ENCODE assay signal across 10 cellular contexts in the genomic region with DNA sequence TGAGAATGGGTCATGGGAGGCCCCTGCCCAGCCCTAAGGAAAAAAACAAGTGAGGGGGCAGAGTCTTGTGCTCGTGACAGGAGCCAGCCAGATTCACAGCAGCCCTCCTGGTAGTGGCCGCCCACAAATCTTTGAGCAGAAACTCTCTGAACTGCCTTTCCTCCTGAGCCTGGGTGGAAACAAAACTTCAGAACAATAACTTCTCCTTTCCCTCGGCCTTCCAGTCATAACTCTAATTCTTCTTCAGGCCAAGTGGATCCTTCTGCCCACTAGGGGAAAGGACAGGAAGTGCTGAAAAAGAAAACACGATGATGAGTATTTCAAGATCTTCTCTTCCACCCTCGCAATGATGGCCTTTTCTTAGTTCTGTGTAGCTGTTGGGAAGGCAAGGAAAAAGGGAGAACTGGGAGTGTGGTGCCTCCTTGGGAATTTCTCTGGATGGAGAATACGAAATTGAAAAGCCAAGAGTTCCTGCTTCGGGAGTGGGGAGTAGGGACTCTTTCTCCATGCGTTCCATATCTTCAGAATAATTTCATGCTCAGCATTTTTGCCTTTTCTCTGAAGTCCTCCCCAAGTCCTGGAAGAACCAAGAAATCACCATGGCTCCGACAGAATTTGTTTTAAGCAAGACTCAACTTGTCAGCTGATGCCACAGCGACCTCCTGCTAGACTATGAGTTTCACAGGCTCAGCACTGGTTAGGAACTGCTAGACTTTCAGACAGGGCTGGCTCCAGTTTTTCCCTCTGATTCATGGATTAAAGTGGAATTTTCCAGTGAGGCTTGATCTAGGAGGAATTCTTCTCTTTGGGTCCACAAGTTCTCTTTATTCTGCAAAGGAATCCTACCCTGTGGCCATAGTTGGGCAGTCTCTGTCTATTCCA.
DNase-seq lines count a peak whose midpoint lies in the region; ATAC-seq lines count a peak whose summit lies in the region.
"Had no signal": no experiment of that assay in that cellular context is flagged by ENCODE, and none has a peak within 500 bp of the region (broad histone marks: within the 10 kb centered on the region; RNA-seq: fewer than 3 reads in every experiment).

No MANE protein-coding gene starts in this region.

- H3K9me3 Mint-ChIP-seq in stimulated activated memory B cell treated with anti-CD40 and anti-IgM and Interleukin-4, amounts not matched to agents 10 μg/mL and 1 μg/mL and 100 μg/mL, for 72 hours, result peaks cover 1% of the 10 kb centered on the region
- H3K9me3 Mint-ChIP-seq in activated naive CD8-positive, alpha-beta T cell treated with anti-CD3 and anti-CD28 coated beads, Interleukin-2, amount 50 U/mL, for 24 hours, result peaks cover 2% of the 10 kb centered on the region

- H3K4me1 Mint-ChIP-seq in stimulated activated memory B cell treated with anti-CD40 and anti-IgM and Interleukin-4, amounts not matched to agents 10 μg/mL and 1 μg/mL and 100 μg/mL, for 72 hours, result peaks cover 11% of the 10 kb centered on the region
- peaks cover 6% of the 10 kb centered on the region for H3K4me1 Mint-ChIP-seq in activated naive CD8-positive, alpha-beta T cell treated with anti-CD3 and anti-CD28 coated beads, Interleukin-2, amount 50 U/mL, for 24 hours

- H3K27ac Mint-ChIP-seq in stimulated activated memory B cell treated with anti-CD40 and anti-IgM and Interleukin-4, amounts not matched to agents 10 μg/mL and 1 μg/mL and 100 μg/mL, for 72 hours, result peak overlapping the region; percentile 64
- no peak overlapping the region for H3K27ac Mint-ChIP-seq in activated naive CD8-positive, alpha-beta T cell treated with anti-CD3 and anti-CD28 coated beads, Interleukin-2, amount 50 U/mL, for 24 hours
- H3K27ac Mint-ChIP-seq: activated CD4-positive, alpha-beta T cell treated with anti-CD3 and anti-CD28 coated beads for 36 hours had no signal

- no peaks in the 10 kb centered on the region for H3K36me3 Mint-ChIP-seq in stimulated activated memory B cell treated with anti-CD40 and anti-IgM and Interleukin-4, amounts not matched to agents 10 μg/mL and 1 μg/mL and 100 μg/mL, for 72 hours
- peaks cover 2% of the 10 kb centered on the region for H3K36me3 Mint-ChIP-seq in activated naive CD8-positive, alpha-beta T cell treated with anti-CD3 and anti-CD28 coated beads, Interleukin-2, amount 50 U/mL, for 24 hours (ENCODE audit: low read depth)

- intact Hi-C loops in Right ventricle myocardium superior (cut with DNase I), result no loop called here

- ATAC-seq in GM21367 (IDR thresholded peaks at IDR 0.05; ENCODE audit: unreplicated experiment) (peak; percentile 46), Right ventricle myocardium superior (ENCODE audit: poor library complexity) (peak; percentile 61), GM18909 (IDR thresholded peaks at IDR 0.05; ENCODE audit: poor library complexity, unreplicated experiment) (no peak)
- ATAC-seq in stimulated activated memory B cell treated with anti-CD40 and anti-IgM and Interleukin-4, amounts not matched to agents 10 μg/mL and 1 μg/mL and 100 μg/mL, for 72 hours, result peak; percentile 80
- ATAC-seq in activated naive CD8-positive, alpha-beta T cell treated with anti-CD3 and anti-CD28 coated beads, Interleukin-2, amount 50 U/mL, for 24 hours, result no peak
- ATAC-seq: activated CD4-positive, alpha-beta T cell treated with anti-CD3 and anti-CD28 coated beads for 36 hours had no signal

- no peak overlapping the region for H3K4me3 Mint-ChIP-seq in stimulated activated memory B cell treated with anti-CD40 and anti-IgM and Interleukin-4, amounts not matched to agents 10 μg/mL and 1 μg/mL and 100 μg/mL, for 72 hours
- no peak overlapping the region for H3K4me3 Mint-ChIP-seq in activated naive CD8-positive, alpha-beta T cell treated with anti-CD3 and anti-CD28 coated beads, Interleukin-2, amount 50 U/mL, for 24 hours
- H3K4me3 Mint-ChIP-seq: activated CD4-positive, alpha-beta T cell treated with anti-CD3 and anti-CD28 coated beads for 36 hours had no signal

- DNase-seq in OCI-M1 (lab: John Stamatoyannopoulos, UW) (peak; percentile 58), Right ventricle myocardium superior (peak; percentile 41), putamen (ENCODE audit: low spot score) (no peak), NCI-H345 (lab: John Stamatoyannopoulos, UW) (no peak)
- no peak for DNase-seq in activated naive CD8-positive, alpha-beta T cell treated with anti-CD3 and anti-CD28 coated beads, Interleukin-2, amount 50 U/mL, for 24 hours
- DNase-seq: activated CD4-positive, alpha-beta T cell treated with anti-CD3 and anti-CD28 coated beads for 36 hours; colonic mucosa had no signal

- H3K27me3 Mint-ChIP-seq in stimulated activated memory B cell treated with anti-CD40 and anti-IgM and Interleukin-4, amounts not matched to agents 10 μg/mL and 1 μg/mL and 100 μg/mL, for 72 hours, result no peaks in the 10 kb centered on the region
- peaks cover 23% of the 10 kb centered on the region for H3K27me3 Mint-ChIP-seq in activated naive CD8-positive, alpha-beta T cell treated with anti-CD3 and anti-CD28 coated beads, Interleukin-2, amount 50 U/mL, for 24 hours

Comparison
In these comparisons a context has a peak if more than half of its experiments do, and no peak if none do; other contexts are left out.
1. ATAC-seq: peak in GM21367 (single experiment), Right ventricle myocardium superior (single experiment) and stimulated activated memory B cell treated with anti-CD40 and anti-IgM and Interleukin-4, amounts not matched to agents 10 μg/mL and 1 μg/mL and 100 μg/mL, for 72 hours (single experiment); none in activated naive CD8-positive, alpha-beta T cell treated with anti-CD3 and anti-CD28 coated beads, Interleukin-2, amount 50 U/mL, for 24 hours (single experiment) and GM18909 (single experiment).
2. DNase-seq: peak in OCI-M1 (single experiment) and Right ventricle myocardium superior (single experiment); none in putamen (single experiment), activated naive CD8-positive, alpha-beta T cell treated with anti-CD3 and anti-CD28 coated beads, Interleukin-2, amount 50 U/mL, for 24 hours (single experiment) and NCI-H345 (single experiment).